Comparison of ENCODE assay signal across 19 cellular contexts in the genomic region with DNA sequence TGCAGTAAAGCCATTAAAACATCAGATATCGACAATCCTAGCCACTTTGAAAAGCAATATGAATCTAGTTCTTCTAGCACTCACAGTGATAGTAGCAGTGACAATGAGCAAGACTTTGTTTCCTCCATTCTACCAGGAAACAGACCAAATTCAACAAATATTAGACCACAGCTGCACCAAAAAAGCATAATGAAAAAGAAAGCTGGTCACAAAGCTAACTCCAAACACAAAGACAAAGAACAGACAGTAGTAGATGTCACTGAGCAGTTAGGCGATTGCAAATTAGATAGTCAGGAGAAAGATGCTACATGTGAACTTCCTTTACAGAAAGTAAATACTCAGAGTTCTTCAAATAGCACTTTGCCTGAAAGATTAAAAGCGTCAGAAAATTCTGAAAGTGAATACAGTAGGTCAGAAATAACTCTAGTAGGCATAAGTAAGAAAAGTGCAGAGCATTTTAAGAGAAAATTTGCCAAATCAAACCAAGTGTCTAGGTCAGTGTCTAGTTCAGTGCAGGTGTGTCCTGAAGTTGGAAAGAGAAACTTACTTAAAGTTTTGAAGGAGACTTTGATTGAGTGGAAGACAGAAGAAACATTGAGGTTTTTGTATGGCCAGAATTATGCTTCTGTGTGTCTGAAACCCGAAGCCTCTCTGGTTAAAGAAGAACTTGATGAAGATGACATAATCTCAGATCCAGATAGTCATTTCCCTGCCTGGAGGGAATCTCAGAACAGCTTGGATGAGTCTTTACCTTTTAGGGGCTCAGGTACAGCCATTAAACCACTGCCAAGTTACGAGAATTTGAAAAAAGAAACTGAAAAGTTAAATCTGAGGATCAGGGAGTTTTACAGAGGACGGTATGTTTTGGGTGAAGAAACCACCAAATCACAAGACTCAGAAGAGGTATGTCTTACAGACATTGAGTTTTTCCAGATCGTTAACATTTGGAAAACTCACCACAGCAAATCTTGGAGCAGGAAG. TPM values are rescaled to one million over a fixed set of nuclear protein-coding genes. Genes with fewer than 3 reads are reported as not detected.
DNase-seq lines count a peak whose midpoint lies in the region; ATAC-seq and TF ChIP-seq lines count a peak whose summit lies in the region.
"Had no signal": no experiment of that assay in that cellular context is flagged by ENCODE, and none has a peak within 500 bp of the region (broad histone marks: within the 10 kb centered on the region; RNA-seq: fewer than 3 reads in every experiment).

No MANE protein-coding gene starts in this region.

- ATAC-seq in activated CD4-positive, alpha-beta T cell treated with anti-CD3 and anti-CD28 coated beads for 36 hours = peak; percentile 42
- ATAC-seq in DND-41 (ENCODE audit: insufficient read depth, low read depth) = peak; percentile 49; the same call in 1 of the 3 replicates
- ATAC-seq in activated T-helper 17 cell treated with anti-CD3 and anti-CD28 coated beads, Interleukin-2, amount 50 U/mL, for 72 hours (replicated peaks) = peak; percentile 75

- H3K9ac ChIP-seq in DND-41 (ENCODE audit: low read depth, low read length) = no peak overlapping the region

- DNase-seq in activated CD4-positive, alpha-beta T cell treated with anti-CD3 and anti-CD28 coated beads for 36 hours = no peak
- no peak for DNase-seq in activated CD4-positive, alpha-beta T cell treated with anti-CD3 and anti-CD28 coated beads, Interleukin-2, amount 50 U/mL, for 4 hours
- DNase-seq in DND-41 (no peak), iris pigment epithelial cell (ENCODE audit: low read depth) (peak; percentile 21), GOT3 (lab: John Stamatoyannopoulos, UW) (no peak), GM10248 (ENCODE audit: extremely low spot score) (no peak), Kasumi-1 (lab: John Stamatoyannopoulos, UW) (no peak)
- DNase-seq: activated CD4-positive, alpha-beta T cell treated with anti-CD3 and anti-CD28 coated beads, Interleukin-2, amount 50 U/mL, for 48 hours; activated gamma-delta T cell treated with Interleukin-2 at 50 U/mL for 16 hours; midbrain; NCI-H1436; NCI-H2171; NCI-H748 treated with DMSO at 0.1 percent for 48 hours; PC-9; stimulated activated CD4-positive, alpha-beta T cell treated with anti-CD3 and anti-CD28 coated beads, Interleukin-12 subunit alpha, Interleukin-12 subunit beta, amount 100 ng/mL, for 4 hours; thyroid gland had no signal

- H3K9me3 Mint-ChIP-seq in activated CD4-positive, alpha-beta T cell treated with anti-CD3 and anti-CD28 coated beads for 36 hours (ENCODE audit: low read depth) = peaks cover 19% of the 10 kb centered on the region
- peaks cover 11% of the 10 kb centered on the region for H3K9me3 Mint-ChIP-seq in activated T-helper 17 cell treated with anti-CD3 and anti-CD28 coated beads, Interleukin-2, amount 50 U/mL, for 72 hours

- H3K79me2 ChIP-seq in DND-41 (ENCODE audit: insufficient read depth, low read length) = no peaks in the 10 kb centered on the region

- H3K4me1 Mint-ChIP-seq in activated CD4-positive, alpha-beta T cell treated with anti-CD3 and anti-CD28 coated beads for 36 hours = peaks cover 12% of the 10 kb centered on the region
- peaks cover 21% of the 10 kb centered on the region for H3K4me1 Mint-ChIP-seq in activated T-helper 17 cell treated with anti-CD3 and anti-CD28 coated beads, Interleukin-2, amount 50 U/mL, for 72 hours

- no peak overlapping the region for H2AFZ ChIP-seq in DND-41 (ENCODE audit: low read depth, low read length)
- H2AFZ ChIP-seq: PC-9 had no signal

- no peak overlapping the region for H3K4me3 Mint-ChIP-seq in activated CD4-positive, alpha-beta T cell treated with anti-CD3 and anti-CD28 coated beads for 36 hours
- peak overlapping the region; percentile 58 for H3K4me3 Mint-ChIP-seq in activated T-helper 17 cell treated with anti-CD3 and anti-CD28 coated beads, Interleukin-2, amount 50 U/mL, for 72 hours

- no peaks in the 10 kb centered on the region for H3K27me3 ChIP-seq in DND-41 (ENCODE audit: insufficient read depth, low read length, poor library complexity)
- H3K27me3 ChIP-seq: SJSA1, thyroid gland had no signal

- TF ChIP-seq CTCF in DND-41 (IDR thresholded peaks at IDR 0.05; ENCODE audit: borderline replicate concordance, extremely low read depth, low read length, poor library complexity, severe bottlenecking) (no peak), GM10248 (IDR thresholded peaks at IDR 0.05; ENCODE audit: control extremely low read depth, extremely low read depth, low read depth, missing control alignments) (no peak)

- no peaks in the 10 kb centered on the region for H4K20me1 ChIP-seq in DND-41 (ENCODE audit: insufficient read depth, low read length)

- H3K4me1 ChIP-seq in DND-41 (ENCODE audit: insufficient read depth, low read length) = no peaks in the 10 kb centered on the region
- H3K4me1 ChIP-seq: SJSA1, thyroid gland had no signal

- CTCF ChIA-PET in activated CD4-positive, alpha-beta T cell treated with anti-CD3 and anti-CD28 coated beads for 36 hours (lab: Charles Lee) = interaction anchor here (0.7 to 1.8 kb wide), 2 partner anchors 13 to 14 kb away, joined by 3 to 6 read pairs; no protein-coding TSS in a partner anchor
- CTCF ChIA-PET in GM10248 (lab: Yijun Ruan, JAX) = no interaction called here

- peak overlapping the region; percentile 68 for H3K27ac Mint-ChIP-seq in activated CD4-positive, alpha-beta T cell treated with anti-CD3 and anti-CD28 coated beads for 36 hours
- H3K27ac Mint-ChIP-seq in activated T-helper 17 cell treated with anti-CD3 and anti-CD28 coated beads, Interleukin-2, amount 50 U/mL, for 72 hours = peak overlapping the region; percentile 12

- no peaks in the 10 kb centered on the region for H3K27me3 Mint-ChIP-seq in activated CD4-positive, alpha-beta T cell treated with anti-CD3 and anti-CD28 coated beads for 36 hours
- H3K27me3 Mint-ChIP-seq in activated T-helper 17 cell treated with anti-CD3 and anti-CD28 coated beads, Interleukin-2, amount 50 U/mL, for 72 hours = no peaks in the 10 kb centered on the region

- H3K4me2 ChIP-seq in DND-41 (ENCODE audit: insufficient read depth, low read length) = no peak overlapping the region
- H3K4me2 ChIP-seq: PC-9 had no signal

- POLR2A ChIA-PET in activated CD4-positive, alpha-beta T cell treated with anti-CD3 and anti-CD28 coated beads for 36 hours (lab: Charles Lee) = no interaction called here
- POLR2A ChIA-PET in GM10248 (lab: Yijun Ruan, JAX) = no interaction called here

- no peak overlapping the region for H3K27ac ChIP-seq in DND-41 (ENCODE audit: low read length)
- H3K27ac ChIP-seq: coronary artery, PC-9, SJSA1, thyroid gland had no signal

- H3K36me3 Mint-ChIP-seq in activated CD4-positive, alpha-beta T cell treated with anti-CD3 and anti-CD28 coated beads for 36 hours (ENCODE audit: low read depth) = peaks cover 67% of the 10 kb centered on the region
- peaks cover 75% of the 10 kb centered on the region for H3K36me3 Mint-ChIP-seq in activated T-helper 17 cell treated with anti-CD3 and anti-CD28 coated beads, Interleukin-2, amount 50 U/mL, for 72 hours (ENCODE audit: low read depth)

- peaks cover 21% of the 10 kb centered on the region for H3K9me3 ChIP-seq in DND-41 (ENCODE audit: insufficient read depth, low read length, severe bottlenecking)
- H3K9me3 ChIP-seq: thyroid gland had no signal

- intact Hi-C loops in activated CD4-positive, alpha-beta T cell treated with anti-CD3 and anti-CD28 coated beads for 36 hours (cut with DNase I, micrococcal nuclease) = no loop called here

- no peak overlapping the region for H3K4me3 ChIP-seq in DND-41 (ENCODE audit: low read depth in 1 of 2, low read length in 2 of 2)
- H3K4me3 ChIP-seq: coronary artery, PC-9, SJSA1, thyroid gland had no signal

- H3K36me3 ChIP-seq in DND-41 (ENCODE audit: insufficient read depth, low read length) = peaks cover 60% of the 10 kb centered on the region

RNA-seq across cellular contexts. Expression of gene RPAP2, which starts 24.9 kb away (rescaled TPM):
- 10 to 100 TPM; 33.4 to 39.0 TPM for total RNA-seq in activated CD4-positive, alpha-beta T cell treated with anti-CD3 and anti-CD28 coated beads for 36 hours
- total RNA-seq in activated T-helper 17 cell treated with anti-CD3 and anti-CD28 coated beads, Interleukin-2, amount 50 U/mL, for 72 hours = 10 to 100 TPM; 25.6 to 29.0 TPM

RNA-seq across cellular contexts. Expression of gene GLMN, which starts 25.0 kb away (rescaled TPM):
- 10 to 100 TPM; 10.8 to 17.6 TPM for total RNA-seq in activated CD4-positive, alpha-beta T cell treated with anti-CD3 and anti-CD28 coated beads for 36 hours
- total RNA-seq in activated T-helper 17 cell treated with anti-CD3 and anti-CD28 coated beads, Interleukin-2, amount 50 U/mL, for 72 hours = 10 to 100 TPM; 19.7 to 25.8 TPM
